In the genomic region with DNA sequence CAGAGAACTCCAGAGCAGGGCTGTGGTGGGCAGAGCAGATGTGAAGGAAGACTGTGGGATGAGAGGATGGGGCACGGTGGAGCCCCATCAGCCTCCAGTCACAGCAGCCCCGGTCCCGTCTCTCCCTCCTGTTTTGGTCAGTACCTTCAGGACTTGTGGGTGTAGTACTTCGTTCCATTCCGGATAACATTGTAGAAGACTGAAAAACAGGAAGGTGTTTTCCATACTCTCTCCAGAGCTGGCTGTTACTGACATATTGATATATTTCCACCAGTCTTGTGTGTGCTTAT, we compare ENCODE assay signal across 1 cellular context.
TF ChIP-seq lines count a peak whose summit lies in the region.

No MANE protein-coding gene starts in this region.

TF ChIP-seq in endothelial cell of umbilical vein, 7 proteins besides CTCF, POLR2A, EP300 and RAD21:
- TF ChIP-seq EZH2 (IDR thresholded peaks at IDR 0.05; ENCODE audit: borderline replicate concordance, low read depth, low read length, severe bottlenecking), result no peak
- no peak for TF ChIP-seq MYC (IDR thresholded peaks at IDR 0.05; ENCODE audit: low read depth, low read length)
- TF ChIP-seq GATA2 (IDR thresholded peaks at IDR 0.05; ENCODE audit: insufficient read depth, insufficient read length, low read depth, low read length), result no peak
- TF ChIP-seq POLR2AphosphoS5 (IDR thresholded peaks at IDR 0.05; ENCODE audit: insufficient read depth, low read depth, low read length), result no peak
- TF ChIP-seq, protein P1, sequence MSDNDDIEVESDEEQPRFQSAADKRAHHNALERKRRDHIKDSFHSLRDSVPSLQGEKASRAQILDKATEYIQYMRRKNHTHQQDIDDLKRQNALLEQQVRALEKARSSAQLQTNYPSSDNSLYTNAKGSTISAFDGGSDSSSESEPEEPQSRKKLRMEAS (IDR thresholded peaks at IDR 0.05; ENCODE audit: insufficient read depth, insufficient read length), result no peak
- TF ChIP-seq JUN (IDR thresholded peaks at IDR 0.05; ENCODE audit: borderline replicate concordance, insufficient read depth, insufficient read length, low read depth), result no peak
- TF ChIP-seq FOS (IDR thresholded peaks at IDR 0.05; ENCODE audit: borderline replicate concordance, insufficient read depth, low read length), result no peak
